ENCODE assay signal across 24 cellular contexts in the genomic region with DNA sequence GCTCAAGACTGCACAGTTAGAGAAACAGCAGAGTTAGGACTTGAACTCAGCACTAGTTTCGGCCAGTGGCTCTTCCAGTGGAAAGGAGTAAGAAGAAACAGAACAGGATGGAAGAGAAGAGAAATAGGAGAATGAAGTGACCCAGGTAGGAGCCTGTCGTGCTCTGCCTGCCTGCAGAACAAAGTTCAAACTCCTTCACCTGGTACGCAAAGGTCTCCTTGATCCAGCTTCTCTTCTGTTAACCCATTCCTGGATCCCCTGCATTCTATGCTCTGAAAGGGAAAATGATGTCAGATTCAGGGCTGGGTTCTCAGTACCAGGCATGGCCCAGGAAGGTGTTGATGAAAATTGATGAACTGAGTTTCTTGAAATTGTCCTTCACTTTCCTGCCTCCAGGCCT. TPM values are rescaled to one million over a fixed set of nuclear protein-coding genes. Genes with fewer than 3 reads are reported as not detected.
"Had no signal": no experiment of that assay in that cellular context is flagged by ENCODE, and none has a peak within 500 bp of the region (broad histone marks: within the 10 kb centered on the region; RNA-seq: fewer than 3 reads in every experiment).

No MANE protein-coding gene starts in this region.

- H3K27ac Mint-ChIP-seq: activated CD4-positive, alpha-beta memory T cell treated with anti-CD3 and anti-CD28 coated beads, Interleukin-2, amount 10 ng/mL, durations not matched to agents 7 days and 5 days; activated CD8-positive, alpha-beta memory T cell treated with anti-CD3 and anti-CD28 coated beads, Interleukin-2, amount 10 ng/mL, durations not matched to agents 7 days and 5 days; activated T-helper 17 cell treated with anti-CD3 and anti-CD28 coated beads, Interleukin-2, amount 50 U/mL, for 72 hours; nephron progenitor cell; stimulated activated naive B cell treated with anti-CD40 and anti-IgM and Interleukin-4, amounts not matched to agents 10 μg/mL and 1 μg/mL and 100 μg/mL, for 72 hours; T-helper 2 cell treated with Interferon-gamma antibody and Interleukin-4, amounts not matched to agents 5 μg/mL and 100 μg/mL, for 36 hours; WTC11 had no signal

- ATAC-seq: activated CD8-positive, alpha-beta memory T cell treated with anti-CD3 and anti-CD28 coated beads, Interleukin-2, amount 10 ng/mL, durations not matched to agents 7 days and 5 days; activated T-helper 17 cell treated with anti-CD3 and anti-CD28 coated beads, Interleukin-2, amount 50 U/mL, for 72 hours; esophagus mucosa; gastrocnemius medialis; left lung; stimulated activated naive B cell treated with anti-CD40 and anti-IgM and Interleukin-4, amounts not matched to agents 10 μg/mL and 1 μg/mL and 100 μg/mL, for 72 hours; WTC11 had no signal

- H3K27ac ChIP-seq: colonic mucosa, gastrocnemius medialis, left lung, thyroid gland had no signal

- H3K4me3 ChIP-seq: colonic mucosa, gastrocnemius medialis, left lung, thyroid gland had no signal

- H3K36me3 ChIP-seq: colonic mucosa, thyroid gland had no signal

- DNase-seq: activated CD4-positive, alpha-beta memory T cell treated with anti-CD3 and anti-CD28 coated beads, Interleukin-2, amount 10 ng/mL, durations not matched to agents 7 days and 5 days; activated CD4-positive, alpha-beta T cell treated with anti-CD3 and anti-CD28 coated beads for 4 hours; activated CD8-positive, alpha-beta memory T cell treated with anti-CD3 and anti-CD28 coated beads, Interleukin-2, amount 10 ng/mL, durations not matched to agents 7 days and 5 days; activated naive CD4-positive, alpha-beta T cell treated with Interleukin-2 at 50 U/mL for 16 hours; activated T-cell treated with anti-CD3 and anti-CD28 coated beads, Interleukin-2, amount 50 U/mL, for 1 hour; anterior cingulate cortex; colonic mucosa; gastrocnemius medialis; head of caudate nucleus; kidney; left lung; mammary epithelial cell; midbrain; nephron progenitor cell; occipital lobe; retina; stimulated activated naive B cell treated with anti-CD40 and anti-IgM and Interleukin-4, amounts not matched to agents 10 μg/mL and 1 μg/mL and 100 μg/mL, for 72 hours had no signal

- H3K4me3 Mint-ChIP-seq: activated CD4-positive, alpha-beta memory T cell treated with anti-CD3 and anti-CD28 coated beads, Interleukin-2, amount 10 ng/mL, durations not matched to agents 7 days and 5 days; activated CD8-positive, alpha-beta memory T cell treated with anti-CD3 and anti-CD28 coated beads, Interleukin-2, amount 10 ng/mL, durations not matched to agents 7 days and 5 days; activated T-helper 17 cell treated with anti-CD3 and anti-CD28 coated beads, Interleukin-2, amount 50 U/mL, for 72 hours; brain; central memory CD8-positive, alpha-beta T cell; nephron progenitor cell; stimulated activated naive B cell treated with anti-CD40 and anti-IgM and Interleukin-4, amounts not matched to agents 10 μg/mL and 1 μg/mL and 100 μg/mL, for 72 hours; T-helper 2 cell treated with Interferon-gamma antibody and Interleukin-4, amounts not matched to agents 5 μg/mL and 100 μg/mL, for 36 hours; WTC11 had no signal

- H3K27me3 ChIP-seq: colonic mucosa, gastrocnemius medialis, thyroid gland had no signal

- H3K9me3 ChIP-seq: colonic mucosa, gastrocnemius medialis, left lung, thyroid gland had no signal

- H3K36me3 Mint-ChIP-seq: WTC11 had no signal

RNA-seq across cellular contexts. Expression of a gene that starts 3.9 kb away (rescaled TPM):
- total RNA-seq: occipital lobe had no signal
